1 cellular context compared by ENCODE assay signal in the genomic region with DNA sequence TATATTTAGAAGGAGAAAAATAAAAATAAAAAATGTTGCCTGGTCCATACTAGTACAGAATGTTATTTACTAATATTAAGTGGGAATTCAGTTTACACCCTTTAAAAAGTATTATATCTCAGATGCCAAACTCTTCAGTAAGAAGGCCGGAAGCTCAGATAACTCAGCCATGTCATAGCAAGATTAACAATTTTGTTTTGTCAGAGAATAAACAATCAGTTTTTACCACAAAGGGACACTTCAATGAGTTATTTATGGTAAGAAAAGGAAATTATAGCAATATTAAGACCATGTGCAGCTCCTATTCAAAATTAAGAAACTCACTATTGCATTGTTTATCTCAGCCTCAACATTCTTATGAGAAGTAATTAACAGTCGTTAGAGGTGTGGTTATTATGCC.
TF ChIP-seq lines count a peak whose summit lies in the region.

No MANE protein-coding gene starts in this region.

TF ChIP-seq in K562, 482 proteins besides CTCF, POLR2A, EP300 and RAD21 (continued from another document):
- TF ChIP-seq, protein P1, sequence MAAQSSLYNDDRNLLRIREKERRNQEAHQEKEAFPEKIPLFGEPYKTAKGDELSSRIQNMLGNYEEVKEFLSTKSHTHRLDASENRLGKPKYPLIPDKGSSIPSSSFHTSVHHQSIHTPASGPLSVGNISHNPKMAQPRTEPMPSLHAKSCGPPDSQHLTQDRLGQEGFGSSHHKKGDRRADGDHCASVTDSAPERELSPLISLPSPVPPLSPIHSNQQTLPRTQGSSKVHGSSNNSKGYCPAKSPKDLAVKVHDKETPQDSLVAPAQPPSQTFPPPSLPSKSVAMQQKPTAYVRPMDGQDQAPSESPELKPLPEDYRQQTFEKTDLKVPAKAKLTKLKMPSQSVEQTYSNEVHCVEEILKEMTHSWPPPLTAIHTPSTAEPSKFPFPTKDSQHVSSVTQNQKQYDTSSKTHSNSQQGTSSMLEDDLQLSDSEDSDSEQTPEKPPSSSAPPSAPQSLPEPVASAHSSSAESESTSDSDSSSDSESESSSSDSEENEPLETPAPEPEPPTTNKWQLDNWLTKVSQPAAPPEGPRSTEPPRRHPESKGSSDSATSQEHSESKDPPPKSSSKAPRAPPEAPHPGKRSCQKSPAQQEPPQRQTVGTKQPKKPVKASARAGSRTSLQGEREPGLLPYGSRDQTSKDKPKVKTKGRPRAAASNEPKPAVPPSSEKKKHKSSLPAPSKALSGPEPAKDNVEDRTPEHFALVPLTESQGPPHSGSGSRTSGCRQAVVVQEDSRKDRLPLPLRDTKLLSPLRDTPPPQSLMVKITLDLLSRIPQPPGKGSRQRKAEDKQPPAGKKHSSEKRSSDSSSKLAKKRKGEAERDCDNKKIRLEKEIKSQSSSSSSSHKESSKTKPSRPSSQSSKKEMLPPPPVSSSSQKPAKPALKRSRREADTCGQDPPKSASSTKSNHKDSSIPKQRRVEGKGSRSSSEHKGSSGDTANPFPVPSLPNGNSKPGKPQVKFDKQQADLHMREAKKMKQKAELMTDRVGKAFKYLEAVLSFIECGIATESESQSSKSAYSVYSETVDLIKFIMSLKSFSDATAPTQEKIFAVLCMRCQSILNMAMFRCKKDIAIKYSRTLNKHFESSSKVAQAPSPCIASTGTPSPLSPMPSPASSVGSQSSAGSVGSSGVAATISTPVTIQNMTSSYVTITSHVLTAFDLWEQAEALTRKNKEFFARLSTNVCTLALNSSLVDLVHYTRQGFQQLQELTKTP (IDR thresholded peaks at IDR 0.05; ENCODE audit: low read depth in 1 of 2, partially characterized antibody in 2 of 2): no peak
- TF ChIP-seq FOXM1 (IDR thresholded peaks at IDR 0.05; ENCODE audit: low read depth) (0 out of 2 replicates have a peak, but pooled peaks have one; percentile 36), FOXM1 (CRISPR knock-in tag; IDR thresholded peaks at IDR 0.05; ENCODE audit: low read depth) (no peak), KAT8 (IDR thresholded peaks at IDR 0.05; ENCODE audit: low read depth) (no peak), MEIS2 (IDR thresholded peaks at IDR 0.05; ENCODE audit: partially characterized antibody) (peak; percentile 91), MYNN (IDR thresholded peaks at IDR 0.05) (no peak), MYNN (CRISPR knock-in tag; IDR thresholded peaks at IDR 0.05) (no peak), KDM1A (IDR thresholded peaks at IDR 0.05) (peak; percentile 72 to 75), DPF2 (IDR thresholded peaks at IDR 0.05) (peak; percentile 58; the same call in 1 of the 2 replicates), CEBPB (tag; IDR thresholded peaks at IDR 0.05) (no peak)
- TF ChIP-seq, protein P2, sequence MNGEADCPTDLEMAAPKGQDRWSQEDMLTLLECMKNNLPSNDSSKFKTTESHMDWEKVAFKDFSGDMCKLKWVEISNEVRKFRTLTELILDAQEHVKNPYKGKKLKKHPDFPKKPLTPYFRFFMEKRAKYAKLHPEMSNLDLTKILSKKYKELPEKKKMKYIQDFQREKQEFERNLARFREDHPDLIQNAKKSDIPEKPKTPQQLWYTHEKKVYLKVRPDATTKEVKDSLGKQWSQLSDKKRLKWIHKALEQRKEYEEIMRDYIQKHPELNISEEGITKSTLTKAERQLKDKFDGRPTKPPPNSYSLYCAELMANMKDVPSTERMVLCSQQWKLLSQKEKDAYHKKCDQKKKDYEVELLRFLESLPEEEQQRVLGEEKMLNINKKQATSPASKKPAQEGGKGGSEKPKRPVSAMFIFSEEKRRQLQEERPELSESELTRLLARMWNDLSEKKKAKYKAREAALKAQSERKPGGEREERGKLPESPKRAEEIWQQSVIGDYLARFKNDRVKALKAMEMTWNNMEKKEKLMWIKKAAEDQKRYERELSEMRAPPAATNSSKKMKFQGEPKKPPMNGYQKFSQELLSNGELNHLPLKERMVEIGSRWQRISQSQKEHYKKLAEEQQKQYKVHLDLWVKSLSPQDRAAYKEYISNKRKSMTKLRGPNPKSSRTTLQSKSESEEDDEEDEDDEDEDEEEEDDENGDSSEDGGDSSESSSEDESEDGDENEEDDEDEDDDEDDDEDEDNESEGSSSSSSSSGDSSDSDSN (IDR thresholded peaks at IDR 0.05; ENCODE audit: borderline replicate concordance in 1 of 2, low read depth in 2 of 2, low read length in 2 of 2): no peak
